14 cellular contexts compared by ENCODE assay signal in genomic region chr6:164911873-164912580, GRCh38.
DNase-seq lines count a peak whose midpoint lies in the region; TF ChIP-seq lines count a peak whose summit lies in the region.
"Had no signal": no experiment of that assay in that cellular context is flagged by ENCODE, and none has a peak within 500 bp of the region (broad histone marks: within the 10 kb centered on the region; RNA-seq: fewer than 3 reads in every experiment).

No MANE protein-coding gene starts in this region.

- H3K9ac ChIP-seq in skeletal muscle satellite cell (ENCODE audit: low read depth, low read length) (no peak overlapping the region), mesenchymal stem cell (ENCODE audit: low read length) (no peak overlapping the region)

- H3K4me1 ChIP-seq in skeletal muscle satellite cell (ENCODE audit: control insufficient read depth, insufficient read depth, low read length) (peaks cover 6% of the 10 kb centered on the region), mesenchymal stem cell (ENCODE audit: control insufficient read depth, insufficient read depth, low read depth, low read length) (no peaks in the 10 kb centered on the region), hepatocyte (ENCODE audit: insufficient read depth) (no peaks in the 10 kb centered on the region)

- H3K27me3 ChIP-seq in dorsolateral prefrontal cortex (no peaks in the 10 kb centered on the region), skeletal muscle satellite cell (ENCODE audit: control insufficient read depth, insufficient read depth, low read length) (no peaks in the 10 kb centered on the region), mesenchymal stem cell (ENCODE audit: control insufficient read depth in 1 of 2, insufficient read depth in 1 of 2, low read length in 2 of 2) (no peaks in the 10 kb centered on the region), hepatocyte (no peaks in the 10 kb centered on the region)

- H3K9me2 ChIP-seq in hepatocyte (replicated peaks; ENCODE audit: insufficient read depth), result no peaks in the 10 kb centered on the region

- no peaks in the 10 kb centered on the region for H3K79me2 ChIP-seq in hepatocyte

- H2AFZ ChIP-seq in mesenchymal stem cell (ENCODE audit: low read depth, low read length) (no peak overlapping the region), hepatocyte (no peak overlapping the region)

- 53% methylated on average over 5 of the region's 6 CpGs for WGBS in mesenchymal stem cell
- 62% methylated on average over 6 of the region's 6 CpGs for WGBS in hepatocyte (ENCODE audit: low lambda C conversion rate, missing lambda C conversion rate)

- H3K14ac ChIP-seq in mesenchymal stem cell (ENCODE audit: low read length in 2 of 2), result no peak overlapping the region

- H2BK15ac ChIP-seq in mesenchymal stem cell (ENCODE audit: low read depth, poor library complexity, severe bottlenecking), result no peak overlapping the region

- H3K36me3 ChIP-seq in skeletal muscle satellite cell (ENCODE audit: insufficient read depth, low read length) (no peaks in the 10 kb centered on the region), mesenchymal stem cell (ENCODE audit: control insufficient read depth in 1 of 2, insufficient read depth in 2 of 2, low read depth in 1 of 2, low read length in 2 of 2) (no peaks in the 10 kb centered on the region), hepatocyte (replicated peaks; ENCODE audit: insufficient read depth, low read depth) (no peaks in the 10 kb centered on the region)

- no peak overlapping the region for H4K91ac ChIP-seq in mesenchymal stem cell (ENCODE audit: low read length)

- no peak overlapping the region for H3K4ac ChIP-seq in mesenchymal stem cell (ENCODE audit: low read depth in 1 of 2, low read length in 2 of 2)

- no peak overlapping the region for H3K23ac ChIP-seq in mesenchymal stem cell (ENCODE audit: low read length in 2 of 2)

- no peaks in the 10 kb centered on the region for H3K79me1 ChIP-seq in mesenchymal stem cell (replicated peaks; ENCODE audit: low read length, poor library complexity, severe bottlenecking)

- no peak overlapping the region for H3K18ac ChIP-seq in mesenchymal stem cell (ENCODE audit: low read depth in 1 of 2, low read length in 2 of 2)

- H3K9me3 ChIP-seq in skeletal muscle satellite cell (replicated peaks; ENCODE audit: low read length) (no peaks in the 10 kb centered on the region), mesenchymal stem cell (ENCODE audit: control insufficient read depth, low read length) (peaks cover 5% of the 10 kb centered on the region), hepatocyte (ENCODE audit: low read depth) (no peaks in the 10 kb centered on the region)

- no peak overlapping the region for H2BK5ac ChIP-seq in mesenchymal stem cell (ENCODE audit: low read depth, low read length, poor library complexity, severe bottlenecking)

- no peaks in the 10 kb centered on the region for H4K20me1 ChIP-seq in hepatocyte (ENCODE audit: insufficient read depth, poor library complexity, severe bottlenecking)

- TF ChIP-seq CTCF in dorsolateral prefrontal cortex (IDR thresholded peaks at IDR 0.05 in 54 of 56, conservative IDR thresholded peaks at IDR 0.05 in 2 of 56; ENCODE audit: low read depth in 1 of 56, partially characterized antibody in 56 of 56) (peak in 3 of 56 donors; percentile 10 to 16 (median 11)), hepatocyte (IDR thresholded peaks at IDR 0.05; ENCODE audit: poor library complexity) (no peak)

- peak overlapping the region; percentile 60 for H3K4me2 ChIP-seq in skeletal muscle satellite cell (ENCODE audit: low read length)
- no peak overlapping the region for H3K4me2 ChIP-seq in mesenchymal stem cell (ENCODE audit: low read length, poor library complexity, severe bottlenecking)
- no peak overlapping the region for H3K4me2 ChIP-seq in hepatocyte

- intact Hi-C loops in dorsolateral prefrontal cortex (cut with DNase I), result loop anchor here in 1 of 2 donors (5.0 to 10.0 kb wide), 4 partner anchors 85 to 497 kb away; no protein-coding TSS in a partner anchor

- no peak overlapping the region for H2BK120ac ChIP-seq in mesenchymal stem cell (ENCODE audit: low read depth, low read length)

- H2BK12ac ChIP-seq in mesenchymal stem cell (ENCODE audit: low read length in 2 of 2), result no peak overlapping the region

- H2AK5ac ChIP-seq in mesenchymal stem cell (ENCODE audit: low read length, severe bottlenecking), result no peak overlapping the region

- H3K4me3 ChIP-seq in dorsolateral prefrontal cortex (peak overlapping the region in 57 of 59 donors; percentile 3 to 59 (median 33)), skeletal muscle satellite cell (ENCODE audit: low read length) (peak overlapping the region; percentile 5), mesenchymal stem cell (ENCODE audit: insufficient read depth in 1 of 2, low read depth in 1 of 2, low read length in 2 of 2) (no peak overlapping the region), hepatocyte (no peak overlapping the region)

- peak; percentile 44 to 91 for DNase-seq in NCI-H2081 (lab: John Stamatoyannopoulos, UW)
- DNase-seq in NCI-H2081 treated with DMSO at 0.1 percent for 48 hours (lab: John Stamatoyannopoulos, UW), result no peak
- DNase-seq in NCI-H146 (lab: John Stamatoyannopoulos, UW), result peak; percentile 73
- DNase-seq in dorsolateral prefrontal cortex, result no peak
- DNase-seq in mesenchymal stem cell, result no peak
- no peak for DNase-seq in T-helper 9 cell
- no peak for DNase-seq in hepatocyte (ENCODE audit: low spot score)
- DNase-seq: activated CD8-positive, alpha-beta memory T cell treated with anti-CD3 and anti-CD28 coated beads, Interleukin-2, amount 50 U/mL, for 4 hours; CD4-positive, alpha-beta memory T cell; GF-D8; NCI-H1436; stimulated activated naive CD4-positive, alpha-beta T cell; SW 1271 had no signal

- no peak overlapping the region for H4K8ac ChIP-seq in mesenchymal stem cell (ENCODE audit: low read length)

- H3K27ac ChIP-seq in dorsolateral prefrontal cortex (peak overlapping the region in 5 of 59 donors; percentile 8 to 33 (median 18)), mesenchymal stem cell (ENCODE audit: low read length, poor library complexity, severe bottlenecking) (no peak overlapping the region), hepatocyte (no peak overlapping the region)

Comparison
In these comparisons a context has a peak if more than half of its experiments do, and no peak if none do; other contexts are left out.
1. DNase-seq: peak in NCI-H2081 (2 of 2) and NCI-H146 (single experiment); none in NCI-H2081 treated with DMSO at 0.1 percent for 48 hours (single experiment), dorsolateral prefrontal cortex (0 of 10), mesenchymal stem cell (single experiment), T-helper 9 cell (single experiment) and hepatocyte (single experiment).
2. H3K4me3 ChIP-seq: peak in dorsolateral prefrontal cortex (57 of 59) and skeletal muscle satellite cell (single experiment); none in mesenchymal stem cell (0 of 2) and hepatocyte (single experiment).